In genomic region chr11:31808721-31809542, GRCh38 we compare ENCODE assay signal across 12 cellular contexts. TPM values are rescaled to one million over a fixed set of nuclear protein-coding genes. Genes with fewer than 3 reads are reported as not detected.
DNase-seq lines count a peak whose midpoint lies in the region; ATAC-seq and TF ChIP-seq lines count a peak whose summit lies in the region.
"Had no signal": no experiment of that assay in that cellular context is flagged by ENCODE, and none has a peak within 500 bp of the region (broad histone marks: within the 10 kb centered on the region; RNA-seq: fewer than 3 reads in every experiment).

No MANE protein-coding gene starts in this region.

- peak overlapping the region; percentile 89 for H3K9ac ChIP-seq in SK-N-MC (ENCODE audit: insufficient read length)

- peaks cover 3 to 5% of the 10 kb centered on the region in 2 donors for H3K36me3 Mint-ChIP-seq in activated T-cell treated with anti-CD3 and anti-CD28 coated beads, Interleukin-2, amount 50 U/mL, for 72 hours (ENCODE audit: insufficient read depth in 2 of 2)
- H3K36me3 Mint-ChIP-seq in stimulated activated naive B cell treated with anti-CD40 and anti-IgM and Interleukin-4, amounts not matched to agents 10 μg/mL and 1 μg/mL and 100 μg/mL, for 72 hours: peaks cover 12 to 17% of the 10 kb centered on the region in 2 donors

- peaks cover 57 to 86% (median 69%) of the 10 kb centered on the region in 4 donors for H3K4me1 ChIP-seq in esophagus muscularis mucosa
- H3K4me1 ChIP-seq: foreskin keratinocyte had no signal

- peaks cover 46% of the 10 kb centered on the region for H3K4me1 Mint-ChIP-seq in activated T-cell treated with anti-CD3 and anti-CD28 coated beads, Interleukin-2, amount 50 U/mL, for 72 hours (ENCODE audit: low read depth)
- peaks cover 30 to 60% of the 10 kb centered on the region in 2 donors for H3K4me1 Mint-ChIP-seq in stimulated activated naive B cell treated with anti-CD40 and anti-IgM and Interleukin-4, amounts not matched to agents 10 μg/mL and 1 μg/mL and 100 μg/mL, for 72 hours

- peak overlapping the region; percentile 75 to 83 for H3K4me3 Mint-ChIP-seq in activated T-cell treated with anti-CD3 and anti-CD28 coated beads, Interleukin-2, amount 50 U/mL, for 72 hours
- H3K4me3 Mint-ChIP-seq in stimulated activated naive B cell treated with anti-CD40 and anti-IgM and Interleukin-4, amounts not matched to agents 10 μg/mL and 1 μg/mL and 100 μg/mL, for 72 hours: peak overlapping the region; percentile 70 to 77

- peaks cover 31 to 100% (median 99%) of the 10 kb centered on the region in 4 donors for H3K27me3 ChIP-seq in esophagus muscularis mucosa

- peak overlapping the region; percentile 20 for H3K27ac Mint-ChIP-seq in activated T-cell treated with anti-CD3 and anti-CD28 coated beads, Interleukin-2, amount 50 U/mL, for 72 hours
- peak overlapping the region; percentile 32 for H3K27ac Mint-ChIP-seq in stimulated activated naive B cell treated with anti-CD40 and anti-IgM and Interleukin-4, amounts not matched to agents 10 μg/mL and 1 μg/mL and 100 μg/mL, for 72 hours

- peak overlapping the region; percentile 64 for H3K27ac ChIP-seq in SK-N-MC
- no peak overlapping the region for H3K27ac ChIP-seq in esophagus muscularis mucosa (replicated peaks in 1 of 4)
- H3K27ac ChIP-seq: breast epithelium, foreskin keratinocyte had no signal

- 13% methylated on average over 21 of the region's 21 CpGs for WGBS in esophagus muscularis mucosa

- TF ChIP-seq EP300 in esophagus muscularis mucosa (IDR thresholded peaks at IDR 0.05): no peak

- ATAC-seq in activated T-cell treated with anti-CD3 and anti-CD28 coated beads, Interleukin-2, amount 50 U/mL, for 72 hours (replicated peaks in 1 of 2): no peak
- ATAC-seq in stimulated activated naive B cell treated with anti-CD40 and anti-IgM and Interleukin-4, amounts not matched to agents 10 μg/mL and 1 μg/mL and 100 μg/mL, for 72 hours (replicated peaks): no peak

- intact Hi-C loops in esophagus muscularis mucosa (cut with DNase I): no loop called here

- no peak for TF ChIP-seq CTCF in esophagus muscularis mucosa (IDR thresholded peaks at IDR 0.05)

- H3K4me3 ChIP-seq in SK-N-MC: peak overlapping the region; percentile 85
- no peak overlapping the region for H3K4me3 ChIP-seq in esophagus muscularis mucosa

- H3K9me3 ChIP-seq in SK-N-MC (ENCODE audit: low read depth, low read length) (no peaks in the 10 kb centered on the region), esophagus muscularis mucosa (no peaks in the 10 kb centered on the region)
- H3K9me3 ChIP-seq: breast epithelium had no signal

- no peak for DNase-seq in activated T-cell treated with anti-CD3 and anti-CD28 coated beads, Interleukin-2, amount 50 U/mL, for 72 hours
- no peak for DNase-seq in activated T-cell treated with anti-CD3 and anti-CD28 coated beads for 4 hours
- DNase-seq in SK-N-MC (ENCODE audit: low read depth, low spot score): no peak
- peak; percentile 42 for DNase-seq in esophagus muscularis mucosa (ENCODE audit: extremely low spot score)
- no peak for DNase-seq in stimulated activated naive B cell treated with anti-CD40 and anti-IgM and Interleukin-4, amounts not matched to agents 10 μg/mL and 1 μg/mL and 100 μg/mL, for 72 hours
- DNase-seq in stimulated activated CD4-positive, alpha-beta T cell treated with anti-CD3 and anti-CD28 coated beads, Interleukin-4, amount 100 ng/mL, for 24 hours: no peak
- DNase-seq in NCI-H187 treated with DMSO at 0.1 percent for 48 hours (lab: John Stamatoyannopoulos, UW): no peak
- DNase-seq in AG08395 (ENCODE audit: low spot score): no peak
- DNase-seq: foreskin keratinocyte, NCI-H1105 had no signal

- H3K36me3 ChIP-seq in SK-N-MC (ENCODE audit: insufficient read depth, low read length) (peaks cover 7% of the 10 kb centered on the region; the same call in 1 of the 2 replicates), esophagus muscularis mucosa (no peaks in the 10 kb centered on the region)
- H3K36me3 ChIP-seq: breast epithelium had no signal

- no peaks in the 10 kb centered on the region for H3K9me3 Mint-ChIP-seq in activated T-cell treated with anti-CD3 and anti-CD28 coated beads, Interleukin-2, amount 50 U/mL, for 72 hours
- peaks cover under 1 to 17% of the 10 kb centered on the region in 2 donors for H3K9me3 Mint-ChIP-seq in stimulated activated naive B cell treated with anti-CD40 and anti-IgM and Interleukin-4, amounts not matched to agents 10 μg/mL and 1 μg/mL and 100 μg/mL, for 72 hours

- H3K27me3 Mint-ChIP-seq in activated T-cell treated with anti-CD3 and anti-CD28 coated beads, Interleukin-2, amount 50 U/mL, for 72 hours (ENCODE audit: low read depth): peaks cover 67% of the 10 kb centered on the region
- H3K27me3 Mint-ChIP-seq in stimulated activated naive B cell treated with anti-CD40 and anti-IgM and Interleukin-4, amounts not matched to agents 10 μg/mL and 1 μg/mL and 100 μg/mL, for 72 hours: peaks cover 72 to 86% of the 10 kb centered on the region in 2 donors

- no peak for TF ChIP-seq POLR2A in esophagus muscularis mucosa (IDR thresholded peaks at IDR 0.05; ENCODE audit: low read depth)

RNA-seq across cellular contexts. Expression of gene PAX6, which starts 2.2 kb away (rescaled TPM):
- total RNA-seq in activated T-cell treated with anti-CD3 and anti-CD28 coated beads, Interleukin-2, amount 50 U/mL, for 72 hours: under 1 TPM; 0.46 to 0.76 TPM
- total RNA-seq in esophagus muscularis mucosa: under 1 TPM in 1 of 4 donors, not detected in 3; 0.06 TPM
- total RNA-seq: foreskin keratinocyte, subcutaneous adipose tissue had no signal
